Comparison of ENCODE assay signal across 17 cellular contexts in genomic region chr1:230930986-230931385, GRCh38.
"Had no signal": no experiment of that assay in that cellular context is flagged by ENCODE, and none has a peak within 500 bp of the region (broad histone marks: within the 10 kb centered on the region; RNA-seq: fewer than 3 reads in every experiment).

No MANE protein-coding gene starts in this region.

- H3K4me1 Mint-ChIP-seq: stimulated activated memory B cell treated with anti-CD40 and anti-IgM and Interleukin-4, amounts not matched to agents 10 μg/mL and 1 μg/mL and 100 μg/mL, for 72 hours had no signal

- H3K27me3 Mint-ChIP-seq: naive thymus-derived CD8-positive, alpha-beta T cell; stimulated activated memory B cell treated with anti-CD40 and anti-IgM and Interleukin-4, amounts not matched to agents 10 μg/mL and 1 μg/mL and 100 μg/mL, for 72 hours; stimulated activated naive CD8-positive, alpha-beta T cell treated with anti-CD3 and anti-CD28 coated beads, Interleukin-15, Interleukin-2, amounts not matched to agents 100 ng/mL and 50 ng/mL, for 24 hours had no signal

- H3K27me3 ChIP-seq: esophagus muscularis mucosa, gastroesophageal sphincter, neutrophil, right lobe of liver, spleen, tibial artery had no signal

- H3K27ac ChIP-seq: epithelial cell of prostate, esophagus muscularis mucosa, gastroesophageal sphincter, neutrophil, psoas muscle, right lobe of liver, spleen, tibial artery had no signal

- H3K4me3 ChIP-seq: esophagus muscularis mucosa, gastroesophageal sphincter, psoas muscle, right lobe of liver, spleen, tibial artery had no signal

- ATAC-seq: gastroesophageal sphincter; naive thymus-derived CD8-positive, alpha-beta T cell; psoas muscle; right lobe of liver; stimulated activated memory B cell treated with anti-CD40 and anti-IgM and Interleukin-4, amounts not matched to agents 10 μg/mL and 1 μg/mL and 100 μg/mL, for 72 hours had no signal

- H3K9me3 ChIP-seq: esophagus muscularis mucosa, gastroesophageal sphincter, neutrophil, psoas muscle, right lobe of liver, spleen, tibial artery had no signal

- DNase-seq: effector memory CD4-positive, alpha-beta T cell; glutamatergic neuron; naive thymus-derived CD8-positive, alpha-beta T cell; psoas muscle; retina; right lobe of liver; spleen; stimulated activated CD4-positive, alpha-beta T cell treated with anti-CD3 and anti-CD28 coated beads, Interleukin-15, amount 100 ng/mL, for 24 hours; stimulated activated CD4-positive, alpha-beta T cell treated with anti-CD3 and anti-CD28 coated beads, Interleukin-1b, Interleukin-23, amount 100 ng/mL, for 48 hours; stimulated activated CD4-positive, alpha-beta T cell treated with anti-CD3 and anti-CD28 coated beads, Interleukin-4, amount 100 ng/mL, for 24 hours; tibial artery had no signal

- H3K4me1 ChIP-seq: esophagus muscularis mucosa, gastroesophageal sphincter, psoas muscle, right lobe of liver, spleen, tibial artery had no signal

- H3K9me3 Mint-ChIP-seq: naive thymus-derived CD8-positive, alpha-beta T cell; stimulated activated memory B cell treated with anti-CD40 and anti-IgM and Interleukin-4, amounts not matched to agents 10 μg/mL and 1 μg/mL and 100 μg/mL, for 72 hours; stimulated activated naive CD8-positive, alpha-beta T cell treated with anti-CD3 and anti-CD28 coated beads, Interleukin-15, Interleukin-2, amounts not matched to agents 100 ng/mL and 50 ng/mL, for 24 hours had no signal

- H3K27ac Mint-ChIP-seq: stimulated activated memory B cell treated with anti-CD40 and anti-IgM and Interleukin-4, amounts not matched to agents 10 μg/mL and 1 μg/mL and 100 μg/mL, for 72 hours; stimulated activated naive CD8-positive, alpha-beta T cell treated with anti-CD3 and anti-CD28 coated beads, Interleukin-15, Interleukin-2, amounts not matched to agents 100 ng/mL and 50 ng/mL, for 24 hours had no signal

- H3K4me3 Mint-ChIP-seq: naive thymus-derived CD8-positive, alpha-beta T cell; stimulated activated memory B cell treated with anti-CD40 and anti-IgM and Interleukin-4, amounts not matched to agents 10 μg/mL and 1 μg/mL and 100 μg/mL, for 72 hours; stimulated activated naive CD8-positive, alpha-beta T cell treated with anti-CD3 and anti-CD28 coated beads, Interleukin-15, Interleukin-2, amounts not matched to agents 100 ng/mL and 50 ng/mL, for 24 hours had no signal
